ENCODE assay signal across 16 cellular contexts in genomic region chr12:109523504-109523903, GRCh38. TPM values are rescaled to one million over a fixed set of nuclear protein-coding genes. Genes with fewer than 3 reads are reported as not detected.
DNase-seq lines count a peak whose midpoint lies in the region; ATAC-seq, FAIRE-seq and TF ChIP-seq lines count a peak whose summit lies in the region.
"Had no signal": no experiment of that assay in that cellular context is flagged by ENCODE, and none has a peak within 500 bp of the region (broad histone marks: within the 10 kb centered on the region; RNA-seq: fewer than 3 reads in every experiment).

No MANE protein-coding gene starts in this region.

- CTCF ChIA-PET in activated CD8-positive, alpha-beta T cell treated with anti-CD3 and anti-CD28 coated beads for 36 hours (lab: Charles Lee) = interaction anchor here (1.9 kb wide), 1 partner anchor 252 kb away, joined by 5 read pairs; no protein-coding TSS in a partner anchor

- H3K9me3 Mint-ChIP-seq in activated T-helper 17 cell treated with anti-CD3 and anti-CD28 coated beads, Interleukin-2, amount 50 U/mL, for 72 hours = no peaks in the 10 kb centered on the region
- H3K9me3 Mint-ChIP-seq in neural crest cell = no peaks in the 10 kb centered on the region
- no peaks in the 10 kb centered on the region for H3K9me3 Mint-ChIP-seq in activated CD8-positive, alpha-beta T cell treated with anti-CD3 and anti-CD28 coated beads for 36 hours

- no peak for ATAC-seq in activated T-helper 17 cell treated with anti-CD3 and anti-CD28 coated beads, Interleukin-2, amount 50 U/mL, for 72 hours (replicated peaks)
- ATAC-seq in activated CD8-positive, alpha-beta T cell treated with anti-CD3 and anti-CD28 coated beads for 36 hours = no peak

- peak; percentile 24 for TF ChIP-seq CTCF in D721Med (IDR thresholded peaks at IDR 0.05; ENCODE audit: insufficient read depth, missing control alignments)
- TF ChIP-seq CTCF in neural crest cell (conservative IDR thresholded peaks at IDR 0.05) = no peak
- TF ChIP-seq CTCF in activated CD8-positive, alpha-beta T cell treated with anti-CD3 and anti-CD28 coated beads for 36 hours (IDR thresholded peaks at IDR 0.05) = no peak

- DNase-seq in NCI-H2171 treated with DMSO at 0.1 percent for 48 hours (lab: John Stamatoyannopoulos, UW) = peak; percentile 63
- DNase-seq in NCI-H2171 (lab: John Stamatoyannopoulos, UW) = no peak
- no peak for DNase-seq in D721Med (ENCODE audit: insufficient read length, low spot score)
- no peak for DNase-seq in neural crest cell (ENCODE audit: low read depth, low spot score)
- no peak for DNase-seq in NCI-H1048 (lab: John Stamatoyannopoulos, UW)
- no peak for DNase-seq in activated T-cell treated with anti-CD3 and anti-CD28 coated beads for 4 hours
- DNase-seq in activated CD8-positive, alpha-beta T cell treated with anti-CD3 and anti-CD28 coated beads for 36 hours = no peak
- DNase-seq: KBM-7, MV-4-11, NCI-H1417 treated with DMSO at 0.1 percent for 48 hours, NCI-H345, SIG-M5 had no signal

- no peaks in the 10 kb centered on the region for H3K4me1 Mint-ChIP-seq in activated T-helper 17 cell treated with anti-CD3 and anti-CD28 coated beads, Interleukin-2, amount 50 U/mL, for 72 hours
- peaks cover 19% of the 10 kb centered on the region for H3K4me1 Mint-ChIP-seq in neural crest cell
- no peaks in the 10 kb centered on the region for H3K4me1 Mint-ChIP-seq in activated CD8-positive, alpha-beta T cell treated with anti-CD3 and anti-CD28 coated beads for 36 hours (ENCODE audit: low read depth)

- no peaks in the 10 kb centered on the region for H3K27me3 Mint-ChIP-seq in activated T-helper 17 cell treated with anti-CD3 and anti-CD28 coated beads, Interleukin-2, amount 50 U/mL, for 72 hours
- H3K27me3 Mint-ChIP-seq in neural crest cell (ENCODE audit: low read depth) = no peaks in the 10 kb centered on the region
- H3K27me3 Mint-ChIP-seq in activated CD8-positive, alpha-beta T cell treated with anti-CD3 and anti-CD28 coated beads for 36 hours = no peaks in the 10 kb centered on the region

- intact Hi-C loops in activated CD8-positive, alpha-beta T cell treated with anti-CD3 and anti-CD28 coated beads for 36 hours (cut with micrococcal nuclease) = no loop called here

- POLR2A ChIA-PET in activated CD8-positive, alpha-beta T cell treated with anti-CD3 and anti-CD28 coated beads for 36 hours (lab: Charles Lee) = no interaction called here

- H3K36me3 Mint-ChIP-seq in activated T-helper 17 cell treated with anti-CD3 and anti-CD28 coated beads, Interleukin-2, amount 50 U/mL, for 72 hours (ENCODE audit: low read depth) = peaks cover 85% of the 10 kb centered on the region
- H3K36me3 Mint-ChIP-seq in neural crest cell (ENCODE audit: low read depth) = peaks cover 6% of the 10 kb centered on the region
- H3K36me3 Mint-ChIP-seq in activated CD8-positive, alpha-beta T cell treated with anti-CD3 and anti-CD28 coated beads for 36 hours (ENCODE audit: low read depth) = peaks cover 8% of the 10 kb centered on the region

- FAIRE-seq in D721Med (lab: Jason Lieb, UNC) = no peak
- FAIRE-seq: A204.1, H1, RCC 7860 had no signal

- H3K4me3 Mint-ChIP-seq in activated T-helper 17 cell treated with anti-CD3 and anti-CD28 coated beads, Interleukin-2, amount 50 U/mL, for 72 hours = no peak overlapping the region
- H3K4me3 Mint-ChIP-seq in neural crest cell = no peak overlapping the region
- H3K4me3 Mint-ChIP-seq in activated CD8-positive, alpha-beta T cell treated with anti-CD3 and anti-CD28 coated beads for 36 hours = no peak overlapping the region

- peak overlapping the region; percentile 71 for H3K27ac Mint-ChIP-seq in activated T-helper 17 cell treated with anti-CD3 and anti-CD28 coated beads, Interleukin-2, amount 50 U/mL, for 72 hours
- H3K27ac Mint-ChIP-seq in neural crest cell (ENCODE audit: unreplicated experiment) = peak overlapping the region; percentile 94
- no peak overlapping the region for H3K27ac Mint-ChIP-seq in activated CD8-positive, alpha-beta T cell treated with anti-CD3 and anti-CD28 coated beads for 36 hours

RNA-seq across cellular contexts. Expression of gene UBE3B, which starts 46.1 kb away (rescaled TPM):
- 10 to 100 TPM; 36.4 to 42.3 TPM for total RNA-seq in activated T-helper 17 cell treated with anti-CD3 and anti-CD28 coated beads, Interleukin-2, amount 50 U/mL, for 72 hours
- total RNA-seq in neural crest cell = 35.9 and 38.7 TPM in 2 replicates
- total RNA-seq in activated CD8-positive, alpha-beta T cell treated with anti-CD3 and anti-CD28 coated beads for 36 hours = 10 to 100 TPM; 22.5 to 24.9 TPM

RNA-seq across cellular contexts. Expression of gene KCTD10, which starts 46.4 kb away (rescaled TPM):
- total RNA-seq in activated T-helper 17 cell treated with anti-CD3 and anti-CD28 coated beads, Interleukin-2, amount 50 U/mL, for 72 hours = 10 to 100 TPM; 50.8 to 70.6 TPM
- total RNA-seq in neural crest cell = 58.4 and 66.4 TPM in 2 replicates
- total RNA-seq in activated CD8-positive, alpha-beta T cell treated with anti-CD3 and anti-CD28 coated beads for 36 hours = 10 to 100 TPM; 37.4 to 38.2 TPM

RNA-seq across cellular contexts. Expression of gene MMAB, which starts 49.8 kb away (rescaled TPM):
- 10 to 100 TPM; 17.8 to 22.2 TPM for total RNA-seq in activated T-helper 17 cell treated with anti-CD3 and anti-CD28 coated beads, Interleukin-2, amount 50 U/mL, for 72 hours
- 84.9 and 95.6 TPM in 2 replicates for total RNA-seq in neural crest cell
- total RNA-seq in activated CD8-positive, alpha-beta T cell treated with anti-CD3 and anti-CD28 coated beads for 36 hours = 10 to 100 TPM; 60.5 to 60.9 TPM

RNA-seq across cellular contexts. Expression of gene MVK, which starts 50.1 kb away (rescaled TPM):
- total RNA-seq in activated T-helper 17 cell treated with anti-CD3 and anti-CD28 coated beads, Interleukin-2, amount 50 U/mL, for 72 hours = 10 to 100 TPM; 10.7 to 15.6 TPM
- total RNA-seq in neural crest cell = 59.3 and 63.9 TPM in 2 replicates
- total RNA-seq in activated CD8-positive, alpha-beta T cell treated with anti-CD3 and anti-CD28 coated beads for 36 hours = 10 to 100 TPM; 16.2 to 19.8 TPM
